Comparison of ENCODE assay signal across 22 cellular contexts in genomic region chr5:17275279-17276158, GRCh38.
"Had no signal": no experiment of that assay in that cellular context is flagged by ENCODE, and none has a peak within 500 bp of the region (broad histone marks: within the 10 kb centered on the region; RNA-seq: fewer than 3 reads in every experiment).

No MANE protein-coding gene starts in this region.

- H3K27me3 ChIP-seq: dorsolateral prefrontal cortex, gastrocnemius medialis, neural progenitor cell, ovary, tibial nerve, uterus had no signal

- DNase-seq: activated CD4-positive, alpha-beta memory T cell treated with anti-CD3 and anti-CD28 coated beads for 36 hours; activated CD4-positive, alpha-beta T cell treated with anti-CD3 and anti-CD28 coated beads for 36 hours; activated naive CD4-positive, alpha-beta T cell treated with anti-CD3 and anti-CD28 coated beads for 36 hours; anterior cingulate cortex; caudate nucleus; dorsolateral prefrontal cortex; gastrocnemius medialis; heart right ventricle; kidney glomerular epithelial cell; left ventricle myocardium inferior; mammary epithelial cell; ovary; stimulated activated CD4-positive, alpha-beta T cell treated with anti-CD3 and anti-CD28 coated beads, Interleukin-4, amount 100 ng/mL, for 4 hours; stimulated activated naive CD4-positive, alpha-beta T cell; T-helper 2 cell; uterus; WERI-Rb-1 had no signal

- H3K27ac Mint-ChIP-seq: activated CD4-positive, alpha-beta memory T cell treated with anti-CD3 and anti-CD28 coated beads for 36 hours; activated CD4-positive, alpha-beta T cell treated with anti-CD3 and anti-CD28 coated beads for 36 hours; activated naive CD4-positive, alpha-beta T cell treated with anti-CD3 and anti-CD28 coated beads for 36 hours; neural progenitor cell had no signal

- ATAC-seq: activated CD4-positive, alpha-beta T cell treated with anti-CD3 and anti-CD28 coated beads for 36 hours; gastrocnemius medialis; heart right ventricle; sciatic nerve had no signal

- H3K36me3 Mint-ChIP-seq: activated CD4-positive, alpha-beta memory T cell treated with anti-CD3 and anti-CD28 coated beads for 36 hours had no signal

- H3K4me1 Mint-ChIP-seq: activated CD4-positive, alpha-beta T cell treated with anti-CD3 and anti-CD28 coated beads for 36 hours; neural progenitor cell had no signal

- H3K4me1 ChIP-seq: gastrocnemius medialis, heart right ventricle, left ventricle myocardium inferior, neural progenitor cell, tibial nerve, uterus had no signal

- H3K9ac ChIP-seq: neural progenitor cell had no signal

- H3K4me3 Mint-ChIP-seq: activated CD4-positive, alpha-beta memory T cell treated with anti-CD3 and anti-CD28 coated beads for 36 hours; activated CD4-positive, alpha-beta T cell treated with anti-CD3 and anti-CD28 coated beads for 36 hours; activated naive CD4-positive, alpha-beta T cell treated with anti-CD3 and anti-CD28 coated beads for 36 hours; brain; neural progenitor cell had no signal

- H3K36me3 ChIP-seq: gastrocnemius medialis, left ventricle myocardium inferior, ovary, uterus, WERI-Rb-1 had no signal

- H3K9me3 Mint-ChIP-seq: activated CD4-positive, alpha-beta memory T cell treated with anti-CD3 and anti-CD28 coated beads for 36 hours; activated naive CD4-positive, alpha-beta T cell treated with anti-CD3 and anti-CD28 coated beads for 36 hours had no signal

- H3K27me3 Mint-ChIP-seq: activated CD4-positive, alpha-beta memory T cell treated with anti-CD3 and anti-CD28 coated beads for 36 hours; activated CD4-positive, alpha-beta T cell treated with anti-CD3 and anti-CD28 coated beads for 36 hours; brain had no signal

- H3K27ac ChIP-seq: dorsolateral prefrontal cortex, gastrocnemius medialis, heart right ventricle, left ventricle myocardium inferior, neural progenitor cell, ovary, tibial nerve, uterus, WERI-Rb-1 had no signal

- H3K9me3 ChIP-seq: gastrocnemius medialis, heart right ventricle, left ventricle myocardium inferior, ovary, tibial nerve, uterus had no signal

- H3K4me2 ChIP-seq: neural progenitor cell, smooth muscle cell had no signal

- H2AFZ ChIP-seq: neural progenitor cell had no signal

- H3K4me3 ChIP-seq: dorsolateral prefrontal cortex, gastrocnemius medialis, heart right ventricle, left ventricle myocardium inferior, neural progenitor cell, ovary, smooth muscle cell, tibial nerve, uterus had no signal
